In the genomic region with DNA sequence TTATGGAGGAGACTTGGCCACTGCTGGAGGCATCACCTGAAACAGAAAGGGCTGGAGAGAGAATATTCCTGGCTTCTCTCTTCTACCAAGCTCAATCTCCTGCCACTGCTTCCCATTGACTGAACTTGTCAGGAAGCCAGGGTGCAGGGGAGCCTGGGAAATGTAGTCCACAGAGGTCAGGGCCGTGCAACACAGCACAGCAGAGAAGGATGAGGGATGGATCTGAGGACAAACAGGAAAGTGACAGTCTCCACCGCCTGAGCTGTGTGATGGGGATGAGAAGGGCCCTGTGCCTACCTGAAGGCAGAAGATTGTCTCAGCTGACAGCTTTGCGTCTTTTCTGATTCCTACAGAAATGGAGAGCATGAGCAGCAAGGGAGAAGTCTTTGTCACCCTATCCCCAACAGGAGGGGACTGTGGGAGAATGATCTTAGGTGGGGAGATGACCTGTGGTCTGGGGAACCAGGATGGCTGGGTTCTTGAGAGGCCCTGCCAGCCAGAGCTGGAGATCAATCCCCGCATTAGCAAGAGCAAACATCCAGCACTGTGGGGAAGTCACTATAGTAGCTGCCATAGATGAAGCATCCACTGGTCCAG, we compare ENCODE assay signal across 1 cellular context.
TF ChIP-seq lines count a peak whose summit lies in the region.

No MANE protein-coding gene starts in this region.

TF ChIP-seq in HepG2, 621 proteins besides CTCF, POLR2A, EP300 and RAD21 (continued from another document and continues in another):
- TF ChIP-seq, protein P1, sequence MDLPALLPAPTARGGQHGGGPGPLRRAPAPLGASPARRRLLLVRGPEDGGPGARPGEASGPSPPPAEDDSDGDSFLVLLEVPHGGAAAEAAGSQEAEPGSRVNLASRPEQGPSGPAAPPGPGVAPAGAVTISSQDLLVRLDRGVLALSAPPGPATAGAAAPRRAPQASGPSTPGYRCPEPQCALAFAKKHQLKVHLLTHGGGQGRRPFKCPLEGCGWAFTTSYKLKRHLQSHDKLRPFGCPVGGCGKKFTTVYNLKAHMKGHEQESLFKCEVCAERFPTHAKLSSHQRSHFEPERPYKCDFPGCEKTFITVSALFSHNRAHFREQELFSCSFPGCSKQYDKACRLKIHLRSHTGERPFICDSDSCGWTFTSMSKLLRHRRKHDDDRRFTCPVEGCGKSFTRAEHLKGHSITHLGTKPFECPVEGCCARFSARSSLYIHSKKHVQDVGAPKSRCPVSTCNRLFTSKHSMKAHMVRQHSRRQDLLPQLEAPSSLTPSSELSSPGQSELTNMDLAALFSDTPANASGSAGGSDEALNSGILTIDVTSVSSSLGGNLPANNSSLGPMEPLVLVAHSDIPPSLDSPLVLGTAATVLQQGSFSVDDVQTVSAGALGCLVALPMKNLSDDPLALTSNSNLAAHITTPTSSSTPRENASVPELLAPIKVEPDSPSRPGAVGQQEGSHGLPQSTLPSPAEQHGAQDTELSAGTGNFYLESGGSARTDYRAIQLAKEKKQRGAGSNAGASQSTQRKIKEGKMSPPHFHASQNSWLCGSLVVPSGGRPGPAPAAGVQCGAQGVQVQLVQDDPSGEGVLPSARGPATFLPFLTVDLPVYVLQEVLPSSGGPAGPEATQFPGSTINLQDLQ (CRISPR knock-in tag; IDR thresholded peaks at IDR 0.05): no peak
- TF ChIP-seq MAFF (IDR thresholded peaks at IDR 0.05; ENCODE audit: low read depth, low read length): no peak
- TF ChIP-seq, protein P2, sequence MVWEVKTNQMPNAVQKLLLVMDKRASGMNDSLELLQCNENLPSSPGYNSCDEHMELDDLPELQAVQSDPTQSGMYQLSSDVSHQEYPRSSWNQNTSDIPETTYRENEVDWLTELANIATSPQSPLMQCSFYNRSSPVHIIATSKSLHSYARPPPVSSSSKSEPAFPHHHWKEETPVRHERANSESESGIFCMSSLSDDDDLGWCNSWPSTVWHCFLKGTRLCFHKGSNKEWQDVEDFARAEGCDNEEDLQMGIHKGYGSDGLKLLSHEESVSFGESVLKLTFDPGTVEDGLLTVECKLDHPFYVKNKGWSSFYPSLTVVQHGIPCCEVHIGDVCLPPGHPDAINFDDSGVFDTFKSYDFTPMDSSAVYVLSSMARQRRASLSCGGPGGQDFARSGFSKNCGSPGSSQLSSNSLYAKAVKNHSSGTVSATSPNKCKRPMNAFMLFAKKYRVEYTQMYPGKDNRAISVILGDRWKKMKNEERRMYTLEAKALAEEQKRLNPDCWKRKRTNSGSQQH (CRISPR knock-in tag; IDR thresholded peaks at IDR 0.05; ENCODE audit: low read depth): peak; percentile 36; the same call in 1 of the 2 replicates
- TF ChIP-seq ZNF251 (CRISPR knock-in tag; IDR thresholded peaks at IDR 0.05): no peak
- peak; percentile 36; the same call in 1 of the 2 replicates for TF ChIP-seq NFYC (CRISPR knock-in tag; IDR thresholded peaks at IDR 0.05)
- TF ChIP-seq ZFP36L2 (CRISPR knock-in tag; IDR thresholded peaks at IDR 0.05): peak; percentile 78
- no peak for TF ChIP-seq HNF4G (IDR thresholded peaks at IDR 0.05; ENCODE audit: borderline replicate concordance, low read depth, low read length)
- TF ChIP-seq HNF4G (CRISPR knock-in tag; IDR thresholded peaks at IDR 0.05; ENCODE audit: borderline replicate concordance, low read depth): peak; percentile 53; the same call in 1 of the 2 replicates
- no peak for TF ChIP-seq ZNF468 (CRISPR knock-in tag; IDR thresholded peaks at IDR 0.05)
- TF ChIP-seq ZKSCAN8 (CRISPR knock-in tag; IDR thresholded peaks at IDR 0.05; ENCODE audit: borderline replicate concordance): no peak; the same call in 1 of the 2 replicates
- no peak for TF ChIP-seq YEATS4 (CRISPR knock-in tag; IDR thresholded peaks at IDR 0.05; ENCODE audit: borderline replicate concordance)
- peak; percentile 48 for TF ChIP-seq ASH2L (IDR thresholded peaks at IDR 0.05; ENCODE audit: insufficient read length, low read depth, low read length)
- no peak for TF ChIP-seq GPN1 (CRISPR knock-in tag; IDR thresholded peaks at IDR 0.05; ENCODE audit: borderline replicate concordance)
- no peak for TF ChIP-seq SETDB1 (CRISPR knock-in tag; IDR thresholded peaks at IDR 0.05; ENCODE audit: borderline replicate concordance)
- TF ChIP-seq, protein P3, sequence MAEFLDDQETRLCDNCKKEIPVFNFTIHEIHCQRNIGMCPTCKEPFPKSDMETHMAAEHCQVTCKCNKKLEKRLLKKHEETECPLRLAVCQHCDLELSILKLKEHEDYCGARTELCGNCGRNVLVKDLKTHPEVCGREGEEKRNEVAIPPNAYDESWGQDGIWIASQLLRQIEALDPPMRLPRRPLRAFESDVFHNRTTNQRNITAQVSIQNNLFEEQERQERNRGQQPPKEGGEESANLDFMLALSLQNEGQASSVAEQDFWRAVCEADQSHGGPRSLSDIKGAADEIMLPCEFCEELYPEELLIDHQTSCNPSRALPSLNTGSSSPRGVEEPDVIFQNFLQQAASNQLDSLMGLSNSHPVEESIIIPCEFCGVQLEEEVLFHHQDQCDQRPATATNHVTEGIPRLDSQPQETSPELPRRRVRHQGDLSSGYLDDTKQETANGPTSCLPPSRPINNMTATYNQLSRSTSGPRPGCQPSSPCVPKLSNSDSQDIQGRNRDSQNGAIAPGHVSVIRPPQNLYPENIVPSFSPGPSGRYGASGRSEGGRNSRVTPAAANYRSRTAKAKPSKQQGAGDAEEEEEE (CRISPR knock-in tag; IDR thresholded peaks at IDR 0.05; ENCODE audit: borderline replicate concordance): no peak
- peak; percentile 68; the same call in 1 of the 2 replicates for TF ChIP-seq ARHGAP35 (CRISPR knock-in tag; IDR thresholded peaks at IDR 0.05; ENCODE audit: borderline replicate concordance)
- 0 out of 2 replicates have a peak, but pooled peaks have one; percentile 67 for TF ChIP-seq ZNF550 (CRISPR knock-in tag; IDR thresholded peaks at IDR 0.05; ENCODE audit: borderline replicate concordance)
- peak; percentile 38; the same call in 1 of the 2 replicates for TF ChIP-seq ZNF205 (CRISPR knock-in tag; IDR thresholded peaks at IDR 0.05)
- no peak; the same call in 1 of the 2 replicates for TF ChIP-seq ZFP36L1 (CRISPR knock-in tag; IDR thresholded peaks at IDR 0.05)
- TF ChIP-seq, protein P4, sequence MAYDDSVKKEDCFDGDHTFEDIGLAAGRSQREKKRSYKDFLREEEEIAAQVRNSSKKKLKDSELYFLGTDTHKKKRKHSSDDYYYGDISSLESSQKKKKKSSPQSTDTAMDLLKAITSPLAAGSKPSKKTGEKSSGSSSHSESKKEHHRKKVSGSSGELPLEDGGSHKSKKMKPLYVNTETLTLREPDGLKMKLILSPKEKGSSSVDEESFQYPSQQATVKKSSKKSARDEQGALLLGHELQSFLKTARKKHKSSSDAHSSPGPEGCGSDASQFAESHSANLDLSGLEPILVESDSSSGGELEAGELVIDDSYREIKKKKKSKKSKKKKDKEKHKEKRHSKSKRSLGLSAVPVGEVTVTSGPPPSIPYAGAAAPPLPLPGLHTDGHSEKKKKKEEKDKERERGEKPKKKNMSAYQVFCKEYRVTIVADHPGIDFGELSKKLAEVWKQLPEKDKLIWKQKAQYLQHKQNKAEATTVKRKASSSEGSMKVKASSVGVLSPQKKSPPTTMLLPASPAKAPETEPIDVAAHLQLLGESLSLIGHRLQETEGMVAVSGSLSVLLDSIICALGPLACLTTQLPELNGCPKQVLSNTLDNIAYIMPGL (CRISPR knock-in tag; IDR thresholded peaks at IDR 0.05; ENCODE audit: borderline replicate concordance in 1 of 2, low read depth in 1 of 2): 0 out of 4 replicates have a peak, but pooled peaks of 1 of the 2 experiments have one; percentile 23
- no peak; the same call in 1 of the 2 replicates for TF ChIP-seq TMF1 (CRISPR knock-in tag; IDR thresholded peaks at IDR 0.05; ENCODE audit: low read depth)
- 0 out of 2 replicates have a peak, but pooled peaks have one; percentile 12 for TF ChIP-seq EHMT2 (IDR thresholded peaks at IDR 0.05; ENCODE audit: borderline replicate concordance, low read depth, low read length)
- TF ChIP-seq MAZ (IDR thresholded peaks at IDR 0.05; ENCODE audit: borderline replicate concordance, low read depth, low read length): no peak
- TF ChIP-seq MAZ (CRISPR knock-in tag; IDR thresholded peaks at IDR 0.05; ENCODE audit: low read depth): peak; percentile 46
- TF ChIP-seq ZNF446 (CRISPR knock-in tag; IDR thresholded peaks at IDR 0.05): no peak
- peak; percentile 28; the same call in 1 of the 2 replicates for TF ChIP-seq FOXA3 (CRISPR knock-in tag; IDR thresholded peaks at IDR 0.05)
- TF ChIP-seq, protein P5, sequence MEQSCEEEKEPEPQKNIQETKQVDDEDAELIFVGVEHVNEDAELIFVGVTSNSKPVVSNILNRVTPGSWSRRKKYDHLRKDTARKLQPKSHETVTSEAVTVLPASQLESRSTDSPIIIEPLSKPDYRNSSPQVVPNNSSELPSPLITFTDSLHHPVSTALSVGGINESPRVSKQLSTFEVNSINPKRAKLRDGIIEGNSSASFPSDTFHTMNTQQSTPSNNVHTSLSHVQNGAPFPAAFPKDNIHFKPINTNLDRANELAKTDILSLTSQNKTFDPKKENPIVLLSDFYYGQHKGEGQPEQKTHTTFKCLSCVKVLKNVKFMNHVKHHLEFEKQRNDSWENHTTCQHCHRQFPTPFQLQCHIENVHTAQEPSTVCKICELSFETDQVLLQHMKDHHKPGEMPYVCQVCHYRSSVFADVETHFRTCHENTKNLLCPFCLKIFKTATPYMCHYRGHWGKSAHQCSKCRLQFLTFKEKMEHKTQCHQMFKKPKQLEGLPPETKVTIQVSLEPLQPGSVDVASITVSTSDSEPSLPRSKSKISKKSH (CRISPR knock-in tag; IDR thresholded peaks at IDR 0.05; ENCODE audit: borderline replicate concordance): no peak; the same call in 1 of the 2 replicates
- TF ChIP-seq PPARG (CRISPR knock-in tag; conservative IDR thresholded peaks at IDR 0.05): peak; percentile 62; the same call in 1 of the 2 replicates
- TF ChIP-seq, protein P6, sequence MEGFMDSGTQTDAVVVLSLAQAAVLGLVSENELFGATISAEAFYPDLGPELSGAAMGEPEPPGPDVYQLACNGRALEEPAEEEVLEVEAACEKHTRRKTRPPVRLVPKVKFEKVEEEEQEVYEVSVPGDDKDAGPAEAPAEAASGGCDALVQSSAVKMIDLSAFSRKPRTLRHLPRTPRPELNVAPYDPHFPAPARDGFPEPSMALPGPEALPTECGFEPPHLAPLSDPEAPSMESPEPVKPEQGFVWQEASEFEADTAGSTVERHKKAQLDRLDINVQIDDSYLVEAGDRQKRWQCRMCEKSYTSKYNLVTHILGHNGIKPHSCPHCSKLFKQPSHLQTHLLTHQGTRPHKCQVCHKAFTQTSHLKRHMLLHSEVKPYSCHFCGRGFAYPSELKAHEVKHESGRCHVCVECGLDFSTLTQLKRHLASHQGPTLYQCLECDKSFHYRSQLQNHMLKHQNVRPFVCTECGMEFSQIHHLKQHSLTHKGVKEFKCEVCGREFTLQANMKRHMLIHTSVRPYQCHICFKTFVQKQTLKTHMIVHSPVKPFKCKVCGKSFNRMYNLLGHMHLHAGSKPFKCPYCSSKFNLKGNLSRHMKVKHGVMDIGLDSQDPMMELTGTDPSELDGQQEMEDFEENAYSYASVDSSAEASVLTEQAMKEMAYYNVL (CRISPR knock-in tag; IDR thresholded peaks at IDR 0.05; ENCODE audit: borderline replicate concordance): 0 out of 2 replicates have a peak, but pooled peaks have one; percentile 61
- TF ChIP-seq, protein P7, sequence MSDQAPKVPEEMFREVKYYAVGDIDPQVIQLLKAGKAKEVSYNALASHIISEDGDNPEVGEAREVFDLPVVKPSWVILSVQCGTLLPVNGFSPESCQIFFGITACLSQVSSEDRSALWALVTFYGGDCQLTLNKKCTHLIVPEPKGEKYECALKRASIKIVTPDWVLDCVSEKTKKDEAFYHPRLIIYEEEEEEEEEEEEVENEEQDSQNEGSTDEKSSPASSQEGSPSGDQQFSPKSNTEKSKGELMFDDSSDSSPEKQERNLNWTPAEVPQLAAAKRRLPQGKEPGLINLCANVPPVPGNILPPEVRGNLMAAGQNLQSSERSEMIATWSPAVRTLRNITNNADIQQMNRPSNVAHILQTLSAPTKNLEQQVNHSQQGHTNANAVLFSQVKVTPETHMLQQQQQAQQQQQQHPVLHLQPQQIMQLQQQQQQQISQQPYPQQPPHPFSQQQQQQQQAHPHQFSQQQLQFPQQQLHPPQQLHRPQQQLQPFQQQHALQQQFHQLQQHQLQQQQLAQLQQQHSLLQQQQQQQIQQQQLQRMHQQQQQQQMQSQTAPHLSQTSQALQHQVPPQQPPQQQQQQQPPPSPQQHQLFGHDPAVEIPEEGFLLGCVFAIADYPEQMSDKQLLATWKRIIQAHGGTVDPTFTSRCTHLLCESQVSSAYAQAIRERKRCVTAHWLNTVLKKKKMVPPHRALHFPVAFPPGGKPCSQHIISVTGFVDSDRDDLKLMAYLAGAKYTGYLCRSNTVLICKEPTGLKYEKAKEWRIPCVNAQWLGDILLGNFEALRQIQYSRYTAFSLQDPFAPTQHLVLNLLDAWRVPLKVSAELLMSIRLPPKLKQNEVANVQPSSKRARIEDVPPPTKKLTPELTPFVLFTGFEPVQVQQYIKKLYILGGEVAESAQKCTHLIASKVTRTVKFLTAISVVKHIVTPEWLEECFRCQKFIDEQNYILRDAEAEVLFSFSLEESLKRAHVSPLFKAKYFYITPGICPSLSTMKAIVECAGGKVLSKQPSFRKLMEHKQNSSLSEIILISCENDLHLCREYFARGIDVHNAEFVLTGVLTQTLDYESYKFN (CRISPR knock-in tag; conservative IDR thresholded peaks at IDR 0.05): peak; percentile 32; the same call in 1 of the 2 replicates
- no peak for TF ChIP-seq SMAD9 (CRISPR knock-in tag; IDR thresholded peaks at IDR 0.05)
- TF ChIP-seq ZNF674 (CRISPR knock-in tag; IDR thresholded peaks at IDR 0.05; ENCODE audit: low read depth): no peak
- peak; percentile 99 for TF ChIP-seq ZNF143 (CRISPR knock-in tag; IDR thresholded peaks at IDR 0.05)
- TF ChIP-seq AGO2 (optimal IDR thresholded peaks at IDR 0.05; ENCODE audit: low read depth, low read length): no peak
- TF ChIP-seq, protein P8, sequence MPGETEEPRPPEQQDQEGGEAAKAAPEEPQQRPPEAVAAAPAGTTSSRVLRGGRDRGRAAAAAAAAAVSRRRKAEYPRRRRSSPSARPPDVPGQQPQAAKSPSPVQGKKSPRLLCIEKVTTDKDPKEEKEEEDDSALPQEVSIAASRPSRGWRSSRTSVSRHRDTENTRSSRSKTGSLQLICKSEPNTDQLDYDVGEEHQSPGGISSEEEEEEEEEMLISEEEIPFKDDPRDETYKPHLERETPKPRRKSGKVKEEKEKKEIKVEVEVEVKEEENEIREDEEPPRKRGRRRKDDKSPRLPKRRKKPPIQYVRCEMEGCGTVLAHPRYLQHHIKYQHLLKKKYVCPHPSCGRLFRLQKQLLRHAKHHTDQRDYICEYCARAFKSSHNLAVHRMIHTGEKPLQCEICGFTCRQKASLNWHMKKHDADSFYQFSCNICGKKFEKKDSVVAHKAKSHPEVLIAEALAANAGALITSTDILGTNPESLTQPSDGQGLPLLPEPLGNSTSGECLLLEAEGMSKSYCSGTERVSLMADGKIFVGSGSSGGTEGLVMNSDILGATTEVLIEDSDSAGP (CRISPR knock-in tag; IDR thresholded peaks at IDR 0.05; ENCODE audit: borderline replicate concordance): no peak; the same call in 1 of the 2 replicates
- no peak; the same call in 1 of the 2 replicates for TF ChIP-seq ZNF138 (CRISPR knock-in tag; IDR thresholded peaks at IDR 0.05; ENCODE audit: low read depth)
- peak; percentile 95 for TF ChIP-seq IRF2 (CRISPR knock-in tag; IDR thresholded peaks at IDR 0.05)
- no peak for TF ChIP-seq ZNF496 (CRISPR knock-in tag; IDR thresholded peaks at IDR 0.05; ENCODE audit: insufficient replicate concordance)
- no peak for TF ChIP-seq NAIF1 (CRISPR knock-in tag; IDR thresholded peaks at IDR 0.05; ENCODE audit: borderline replicate concordance)
- TF ChIP-seq, protein P9, sequence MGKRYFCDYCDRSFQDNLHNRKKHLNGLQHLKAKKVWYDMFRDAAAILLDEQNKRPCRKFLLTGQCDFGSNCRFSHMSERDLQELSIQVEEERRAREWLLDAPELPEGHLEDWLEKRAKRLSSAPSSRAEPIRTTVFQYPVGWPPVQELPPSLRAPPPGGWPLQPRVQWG (CRISPR knock-in tag; IDR thresholded peaks at IDR 0.05; ENCODE audit: borderline replicate concordance, low read depth): no peak
